ENCODE assay signal across 1 cellular context in genomic region chr2:43068053-43068471, GRCh38.
TF ChIP-seq lines count a peak whose summit lies in the region.

No MANE protein-coding gene starts in this region.

TF ChIP-seq in GM23338, 12 proteins besides CTCF, POLR2A, EP300 and RAD21:
- TF ChIP-seq, protein P1, sequence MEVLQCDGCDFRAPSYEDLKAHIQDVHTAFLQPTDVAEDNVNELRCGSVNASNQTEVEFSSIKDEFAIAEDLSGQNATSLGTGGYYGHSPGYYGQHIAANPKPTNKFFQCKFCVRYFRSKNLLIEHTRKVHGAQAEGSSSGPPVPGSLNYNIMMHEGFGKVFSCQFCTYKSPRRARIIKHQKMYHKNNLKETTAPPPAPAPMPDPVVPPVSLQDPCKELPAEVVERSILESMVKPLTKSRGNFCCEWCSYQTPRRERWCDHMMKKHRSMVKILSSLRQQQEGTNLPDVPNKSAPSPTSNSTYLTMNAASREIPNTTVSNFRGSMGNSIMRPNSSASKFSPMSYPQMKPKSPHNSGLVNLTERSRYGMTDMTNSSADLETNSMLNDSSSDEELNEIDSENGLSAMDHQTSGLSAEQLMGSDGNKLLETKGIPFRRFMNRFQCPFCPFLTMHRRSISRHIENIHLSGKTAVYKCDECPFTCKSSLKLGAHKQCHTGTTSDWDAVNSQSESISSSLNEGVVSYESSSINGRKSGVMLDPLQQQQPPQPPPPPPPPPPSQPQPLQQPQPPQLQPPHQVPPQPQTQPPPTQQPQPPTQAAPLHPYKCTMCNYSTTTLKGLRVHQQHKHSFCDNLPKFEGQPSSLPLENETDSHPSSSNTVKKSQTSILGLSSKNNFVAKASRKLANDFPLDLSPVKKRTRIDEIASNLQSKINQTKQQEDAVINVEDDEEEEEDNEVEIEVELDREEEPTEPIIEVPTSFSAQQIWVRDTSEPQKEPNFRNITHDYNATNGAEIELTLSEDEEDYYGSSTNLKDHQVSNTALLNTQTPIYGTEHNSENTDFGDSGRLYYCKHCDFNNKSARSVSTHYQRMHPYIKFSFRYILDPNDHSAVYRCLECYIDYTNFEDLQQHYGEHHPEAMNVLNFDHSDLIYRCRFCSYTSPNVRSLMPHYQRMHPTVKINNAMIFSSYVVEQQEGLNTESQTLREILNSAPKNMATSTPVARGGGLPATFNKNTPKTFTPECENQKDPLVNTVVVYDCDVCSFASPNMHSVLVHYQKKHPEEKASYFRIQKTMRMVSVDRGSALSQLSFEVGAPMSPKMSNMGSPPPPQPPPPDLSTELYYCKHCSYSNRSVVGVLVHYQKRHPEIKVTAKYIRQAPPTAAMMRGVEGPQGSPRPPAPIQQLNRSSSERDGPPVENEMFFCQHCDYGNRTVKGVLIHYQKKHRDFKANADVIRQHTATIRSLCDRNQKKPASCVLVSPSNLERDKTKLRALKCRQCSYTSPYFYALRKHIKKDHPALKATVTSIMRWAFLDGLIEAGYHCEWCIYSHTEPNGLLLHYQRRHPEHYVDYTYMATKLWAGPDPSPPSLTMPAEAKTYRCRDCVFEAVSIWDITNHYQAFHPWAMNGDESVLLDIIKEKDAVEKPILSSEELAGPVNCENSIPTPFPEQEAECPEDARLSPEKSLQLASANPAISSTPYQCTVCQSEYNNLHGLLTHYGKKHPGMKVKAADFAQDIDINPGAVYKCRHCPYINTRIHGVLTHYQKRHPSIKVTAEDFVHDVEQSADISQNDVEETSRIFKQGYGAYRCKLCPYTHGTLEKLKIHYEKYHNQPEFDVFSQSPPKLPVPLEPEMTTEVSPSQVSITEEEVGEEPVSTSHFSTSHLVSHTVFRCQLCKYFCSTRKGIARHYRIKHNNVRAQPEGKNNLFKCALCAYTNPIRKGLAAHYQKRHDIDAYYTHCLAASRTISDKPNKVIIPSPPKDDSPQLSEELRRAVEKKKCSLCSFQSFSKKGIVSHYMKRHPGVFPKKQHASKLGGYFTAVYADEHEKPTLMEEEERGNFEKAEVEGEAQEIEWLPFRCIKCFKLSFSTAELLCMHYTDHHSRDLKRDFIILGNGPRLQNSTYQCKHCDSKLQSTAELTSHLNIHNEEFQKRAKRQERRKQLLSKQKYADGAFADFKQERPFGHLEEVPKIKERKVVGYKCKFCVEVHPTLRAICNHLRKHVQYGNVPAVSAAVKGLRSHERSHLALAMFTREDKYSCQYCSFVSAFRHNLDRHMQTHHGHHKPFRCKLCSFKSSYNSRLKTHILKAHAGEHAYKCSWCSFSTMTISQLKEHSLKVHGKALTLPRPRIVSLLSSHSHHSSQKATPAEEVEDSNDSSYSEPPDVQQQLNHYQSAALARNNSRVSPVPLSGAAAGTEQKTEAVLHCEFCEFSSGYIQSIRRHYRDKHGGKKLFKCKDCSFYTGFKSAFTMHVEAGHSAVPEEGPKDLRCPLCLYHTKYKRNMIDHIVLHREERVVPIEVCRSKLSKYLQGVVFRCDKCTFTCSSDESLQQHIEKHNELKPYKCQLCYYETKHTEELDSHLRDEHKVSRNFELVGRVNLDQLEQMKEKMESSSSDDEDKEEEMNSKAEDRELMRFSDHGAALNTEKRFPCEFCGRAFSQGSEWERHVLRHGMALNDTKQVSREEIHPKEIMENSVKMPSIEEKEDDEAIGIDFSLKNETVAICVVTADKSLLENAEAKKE (CRISPR knock-in tag; IDR thresholded peaks at IDR 0.05): no peak
- TF ChIP-seq ETS1 (IDR thresholded peaks at IDR 0.05): no peak
- no peak for TF ChIP-seq ZNF331 (CRISPR knock-in tag; IDR thresholded peaks at IDR 0.05; ENCODE audit: low read depth)
- no peak for TF ChIP-seq EZH2 (IDR thresholded peaks at IDR 0.05; ENCODE audit: low read depth, unreplicated experiment)
- TF ChIP-seq JUNB (IDR thresholded peaks at IDR 0.05; ENCODE audit: unreplicated experiment): no peak
- TF ChIP-seq NANOG (IDR thresholded peaks at IDR 0.05; ENCODE audit: borderline replicate concordance): no peak
- no peak for TF ChIP-seq CREB1 (CRISPR knock-in tag; IDR thresholded peaks at IDR 0.05; ENCODE audit: low read depth)
- no peak for TF ChIP-seq POLR2AphosphoS5 (IDR thresholded peaks at IDR 0.05; ENCODE audit: low read depth)
- TF ChIP-seq, protein P2, sequence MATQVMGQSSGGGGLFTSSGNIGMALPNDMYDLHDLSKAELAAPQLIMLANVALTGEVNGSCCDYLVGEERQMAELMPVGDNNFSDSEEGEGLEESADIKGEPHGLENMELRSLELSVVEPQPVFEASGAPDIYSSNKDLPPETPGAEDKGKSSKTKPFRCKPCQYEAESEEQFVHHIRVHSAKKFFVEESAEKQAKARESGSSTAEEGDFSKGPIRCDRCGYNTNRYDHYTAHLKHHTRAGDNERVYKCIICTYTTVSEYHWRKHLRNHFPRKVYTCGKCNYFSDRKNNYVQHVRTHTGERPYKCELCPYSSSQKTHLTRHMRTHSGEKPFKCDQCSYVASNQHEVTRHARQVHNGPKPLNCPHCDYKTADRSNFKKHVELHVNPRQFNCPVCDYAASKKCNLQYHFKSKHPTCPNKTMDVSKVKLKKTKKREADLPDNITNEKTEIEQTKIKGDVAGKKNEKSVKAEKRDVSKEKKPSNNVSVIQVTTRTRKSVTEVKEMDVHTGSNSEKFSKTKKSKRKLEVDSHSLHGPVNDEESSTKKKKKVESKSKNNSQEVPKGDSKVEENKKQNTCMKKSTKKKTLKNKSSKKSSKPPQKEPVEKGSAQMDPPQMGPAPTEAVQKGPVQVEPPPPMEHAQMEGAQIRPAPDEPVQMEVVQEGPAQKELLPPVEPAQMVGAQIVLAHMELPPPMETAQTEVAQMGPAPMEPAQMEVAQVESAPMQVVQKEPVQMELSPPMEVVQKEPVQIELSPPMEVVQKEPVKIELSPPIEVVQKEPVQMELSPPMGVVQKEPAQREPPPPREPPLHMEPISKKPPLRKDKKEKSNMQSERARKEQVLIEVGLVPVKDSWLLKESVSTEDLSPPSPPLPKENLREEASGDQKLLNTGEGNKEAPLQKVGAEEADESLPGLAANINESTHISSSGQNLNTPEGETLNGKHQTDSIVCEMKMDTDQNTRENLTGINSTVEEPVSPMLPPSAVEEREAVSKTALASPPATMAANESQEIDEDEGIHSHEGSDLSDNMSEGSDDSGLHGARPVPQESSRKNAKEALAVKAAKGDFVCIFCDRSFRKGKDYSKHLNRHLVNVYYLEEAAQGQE (IDR thresholded peaks at IDR 0.05; ENCODE audit: unreplicated experiment): no peak
- no peak for TF ChIP-seq EZH2phosphoT487 (IDR thresholded peaks at IDR 0.05; ENCODE audit: unreplicated experiment)
- no peak for TF ChIP-seq STAT1 (IDR thresholded peaks at IDR 0.05; ENCODE audit: unreplicated experiment)
- no peak for TF ChIP-seq ZNF114 (CRISPR knock-in tag; IDR thresholded peaks at IDR 0.05)
TF ChIP-seq in GM23338: peak in this region for 0.
